In the genomic region with DNA sequence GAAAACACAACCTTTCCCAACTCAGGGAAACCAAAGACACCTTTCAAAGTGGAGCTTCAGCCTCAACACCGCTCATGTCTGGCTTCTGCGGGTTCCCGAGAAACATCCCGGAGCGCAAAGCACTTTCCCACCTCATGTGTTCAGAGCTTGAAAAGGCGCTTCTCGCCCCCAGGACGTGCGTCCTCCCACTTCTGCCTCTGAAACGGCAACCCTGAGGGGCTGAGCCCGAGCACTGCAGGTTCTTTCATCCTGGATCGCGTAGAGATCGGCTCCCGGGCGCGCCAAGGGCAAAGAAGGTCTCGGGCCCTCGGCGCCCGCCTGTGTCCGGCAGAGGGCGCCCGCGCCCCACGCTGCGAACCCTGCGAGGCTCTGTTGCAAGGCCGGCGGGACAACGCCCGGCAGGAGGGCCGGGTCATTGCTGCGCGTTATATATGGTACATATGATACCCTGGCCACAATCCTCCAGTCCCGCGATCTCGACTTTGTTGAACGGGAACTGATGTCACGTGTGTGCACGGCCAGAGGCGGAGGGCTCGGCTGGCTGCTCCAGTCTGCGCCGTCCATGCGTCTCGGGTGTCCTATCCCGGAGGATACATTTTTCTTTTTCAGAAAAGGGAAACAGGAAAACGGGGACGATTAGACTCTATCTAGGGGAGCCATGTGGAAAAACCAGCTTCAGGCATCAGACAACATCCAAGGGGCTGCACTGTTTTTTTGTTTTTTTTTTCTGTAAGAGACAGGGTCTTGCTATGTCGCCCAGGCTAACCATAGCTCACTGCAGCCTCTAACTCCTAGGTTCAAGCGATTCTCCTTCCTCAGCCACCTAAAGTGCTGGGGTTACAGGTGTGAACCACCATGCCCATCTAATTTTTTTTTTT, we compare ENCODE assay signal across 1 cellular context.
A peak's percentile ranks its signal among the peaks of the same experiment; 100 is the strongest.
TF ChIP-seq lines count a peak whose summit lies in the region.

No MANE protein-coding gene starts in this region.

TF ChIP-seq in GM12878, 131 proteins besides CTCF, POLR2A, EP300 and RAD21 (continues in another document):
- TF ChIP-seq, protein P1, sequence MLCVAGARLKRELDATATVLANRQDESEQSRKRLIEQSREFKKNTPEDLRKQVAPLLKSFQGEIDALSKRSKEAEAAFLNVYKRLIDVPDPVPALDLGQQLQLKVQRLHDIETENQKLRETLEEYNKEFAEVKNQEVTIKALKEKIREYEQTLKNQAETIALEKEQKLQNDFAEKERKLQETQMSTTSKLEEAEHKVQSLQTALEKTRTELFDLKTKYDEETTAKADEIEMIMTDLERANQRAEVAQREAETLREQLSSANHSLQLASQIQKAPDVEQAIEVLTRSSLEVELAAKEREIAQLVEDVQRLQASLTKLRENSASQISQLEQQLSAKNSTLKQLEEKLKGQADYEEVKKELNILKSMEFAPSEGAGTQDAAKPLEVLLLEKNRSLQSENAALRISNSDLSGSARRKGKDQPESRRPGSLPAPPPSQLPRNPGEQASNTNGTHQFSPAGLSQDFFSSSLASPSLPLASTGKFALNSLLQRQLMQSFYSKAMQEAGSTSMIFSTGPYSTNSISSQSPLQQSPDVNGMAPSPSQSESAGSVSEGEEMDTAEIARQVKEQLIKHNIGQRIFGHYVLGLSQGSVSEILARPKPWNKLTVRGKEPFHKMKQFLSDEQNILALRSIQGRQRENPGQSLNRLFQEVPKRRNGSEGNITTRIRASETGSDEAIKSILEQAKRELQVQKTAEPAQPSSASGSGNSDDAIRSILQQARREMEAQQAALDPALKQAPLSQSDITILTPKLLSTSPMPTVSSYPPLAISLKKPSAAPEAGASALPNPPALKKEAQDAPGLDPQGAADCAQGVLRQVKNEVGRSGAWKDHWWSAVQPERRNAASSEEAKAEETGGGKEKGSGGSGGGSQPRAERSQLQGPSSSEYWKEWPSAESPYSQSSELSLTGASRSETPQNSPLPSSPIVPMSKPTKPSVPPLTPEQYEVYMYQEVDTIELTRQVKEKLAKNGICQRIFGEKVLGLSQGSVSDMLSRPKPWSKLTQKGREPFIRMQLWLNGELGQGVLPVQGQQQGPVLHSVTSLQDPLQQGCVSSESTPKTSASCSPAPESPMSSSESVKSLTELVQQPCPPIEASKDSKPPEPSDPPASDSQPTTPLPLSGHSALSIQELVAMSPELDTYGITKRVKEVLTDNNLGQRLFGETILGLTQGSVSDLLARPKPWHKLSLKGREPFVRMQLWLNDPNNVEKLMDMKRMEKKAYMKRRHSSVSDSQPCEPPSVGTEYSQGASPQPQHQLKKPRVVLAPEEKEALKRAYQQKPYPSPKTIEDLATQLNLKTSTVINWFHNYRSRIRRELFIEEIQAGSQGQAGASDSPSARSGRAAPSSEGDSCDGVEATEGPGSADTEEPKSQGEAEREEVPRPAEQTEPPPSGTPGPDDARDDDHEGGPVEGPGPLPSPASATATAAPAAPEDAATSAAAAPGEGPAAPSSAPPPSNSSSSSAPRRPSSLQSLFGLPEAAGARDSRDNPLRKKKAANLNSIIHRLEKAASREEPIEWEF (IDR thresholded peaks at IDR 0.05; ENCODE audit: insufficient replicate concordance, low read depth, low read length), result no peak
- TF ChIP-seq HDGF (IDR thresholded peaks at IDR 0.05) (no peak), NFXL1 (IDR thresholded peaks at IDR 0.05; ENCODE audit: borderline replicate concordance) (no peak), YBX1 (IDR thresholded peaks at IDR 0.05) (no peak), BHLHE40 (IDR thresholded peaks at IDR 0.05; ENCODE audit: borderline replicate concordance in 1 of 2, low read depth in 2 of 2, low read length in 1 of 2) (peak; percentile 36 to 63; a peak in 2 of 4 replicates), NR2C1 (IDR thresholded peaks at IDR 0.05) (no peak), KDM1A (IDR thresholded peaks at IDR 0.05; ENCODE audit: borderline replicate concordance) (no peak), CREB1 (IDR thresholded peaks at IDR 0.05; ENCODE audit: low read depth) (no peak), IKZF1 (conservative IDR thresholded peaks at IDR 0.05) (peak; percentile 53), RB1 (IDR thresholded peaks at IDR 0.05; ENCODE audit: borderline replicate concordance) (peak; percentile 81; the same call in 1 of the 2 replicates), STAT1 (conservative IDR thresholded peaks at IDR 0.05) (peak; percentile 70; the same call in 1 of the 2 replicates), RUNX3 (IDR thresholded peaks at IDR 0.05; ENCODE audit: low read length) (0 out of 2 replicates have a peak, but pooled peaks have one; percentile 32), NR2F1 (conservative IDR thresholded peaks at IDR 0.05) (peak; percentile 48; the same call in 1 of the 2 replicates), SREBF2 (IDR thresholded peaks at IDR 0.05; ENCODE audit: low read length) (no peak), ATF7 (IDR thresholded peaks at IDR 0.05; ENCODE audit: low read depth) (no peak), ZNF622 (IDR thresholded peaks at IDR 0.05) (no peak), ZNF384 (IDR thresholded peaks at IDR 0.05; ENCODE audit: borderline replicate concordance, low read depth, low read length) (peak; percentile 16; the same call in 1 of the 2 replicates), SMC3 (IDR thresholded peaks at IDR 0.05; ENCODE audit: borderline replicate concordance, low read length) (peak; percentile 98), CHD2 (IDR thresholded peaks at IDR 0.05; ENCODE audit: borderline replicate concordance, low read depth, low read length) (0 out of 2 replicates have a peak, but pooled peaks have one; percentile 39), IKZF2 (IDR thresholded peaks at IDR 0.05) (no peak), FOXM1 (IDR thresholded peaks at IDR 0.05; ENCODE audit: low read depth, low read length) (0 out of 2 replicates have a peak, but pooled peaks have one; percentile 31)
- TF ChIP-seq, protein P2, sequence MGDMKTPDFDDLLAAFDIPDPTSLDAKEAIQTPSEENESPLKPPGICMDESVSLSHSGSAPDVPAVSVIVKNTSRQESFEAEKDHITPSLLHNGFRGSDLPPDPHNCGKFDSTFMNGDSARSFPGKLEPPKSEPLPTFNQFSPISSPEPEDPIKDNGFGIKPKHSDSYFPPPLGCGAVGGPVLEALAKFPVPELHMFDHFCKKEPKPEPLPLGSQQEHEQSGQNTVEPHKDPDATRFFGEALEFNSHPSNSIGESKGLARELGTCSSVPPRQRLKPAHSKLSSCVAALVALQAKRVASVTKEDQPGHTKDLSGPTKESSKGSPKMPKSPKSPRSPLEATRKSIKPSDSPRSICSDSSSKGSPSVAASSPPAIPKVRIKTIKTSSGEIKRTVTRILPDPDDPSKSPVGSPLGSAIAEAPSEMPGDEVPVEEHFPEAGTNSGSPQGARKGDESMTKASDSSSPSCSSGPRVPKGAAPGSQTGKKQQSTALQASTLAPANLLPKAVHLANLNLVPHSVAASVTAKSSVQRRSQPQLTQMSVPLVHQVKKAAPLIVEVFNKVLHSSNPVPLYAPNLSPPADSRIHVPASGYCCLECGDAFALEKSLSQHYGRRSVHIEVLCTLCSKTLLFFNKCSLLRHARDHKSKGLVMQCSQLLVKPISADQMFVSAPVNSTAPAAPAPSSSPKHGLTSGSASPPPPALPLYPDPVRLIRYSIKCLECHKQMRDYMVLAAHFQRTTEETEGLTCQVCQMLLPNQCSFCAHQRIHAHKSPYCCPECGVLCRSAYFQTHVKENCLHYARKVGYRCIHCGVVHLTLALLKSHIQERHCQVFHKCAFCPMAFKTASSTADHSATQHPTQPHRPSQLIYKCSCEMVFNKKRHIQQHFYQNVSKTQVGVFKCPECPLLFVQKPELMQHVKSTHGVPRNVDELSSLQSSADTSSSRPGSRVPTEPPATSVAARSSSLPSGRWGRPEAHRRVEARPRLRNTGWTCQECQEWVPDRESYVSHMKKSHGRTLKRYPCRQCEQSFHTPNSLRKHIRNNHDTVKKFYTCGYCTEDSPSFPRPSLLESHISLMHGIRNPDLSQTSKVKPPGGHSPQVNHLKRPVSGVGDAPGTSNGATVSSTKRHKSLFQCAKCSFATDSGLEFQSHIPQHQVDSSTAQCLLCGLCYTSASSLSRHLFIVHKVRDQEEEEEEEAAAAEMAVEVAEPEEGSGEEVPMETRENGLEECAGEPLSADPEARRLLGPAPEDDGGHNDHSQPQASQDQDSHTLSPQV (IDR thresholded peaks at IDR 0.05), result no peak
- TF ChIP-seq, protein P3, sequence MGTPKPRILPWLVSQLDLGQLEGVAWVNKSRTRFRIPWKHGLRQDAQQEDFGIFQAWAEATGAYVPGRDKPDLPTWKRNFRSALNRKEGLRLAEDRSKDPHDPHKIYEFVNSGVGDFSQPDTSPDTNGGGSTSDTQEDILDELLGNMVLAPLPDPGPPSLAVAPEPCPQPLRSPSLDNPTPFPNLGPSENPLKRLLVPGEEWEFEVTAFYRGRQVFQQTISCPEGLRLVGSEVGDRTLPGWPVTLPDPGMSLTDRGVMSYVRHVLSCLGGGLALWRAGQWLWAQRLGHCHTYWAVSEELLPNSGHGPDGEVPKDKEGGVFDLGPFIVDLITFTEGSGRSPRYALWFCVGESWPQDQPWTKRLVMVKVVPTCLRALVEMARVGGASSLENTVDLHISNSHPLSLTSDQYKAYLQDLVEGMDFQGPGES (IDR thresholded peaks at IDR 0.05), result 0 out of 2 replicates have a peak, but pooled peaks have one; percentile 33
- TF ChIP-seq, protein P4, sequence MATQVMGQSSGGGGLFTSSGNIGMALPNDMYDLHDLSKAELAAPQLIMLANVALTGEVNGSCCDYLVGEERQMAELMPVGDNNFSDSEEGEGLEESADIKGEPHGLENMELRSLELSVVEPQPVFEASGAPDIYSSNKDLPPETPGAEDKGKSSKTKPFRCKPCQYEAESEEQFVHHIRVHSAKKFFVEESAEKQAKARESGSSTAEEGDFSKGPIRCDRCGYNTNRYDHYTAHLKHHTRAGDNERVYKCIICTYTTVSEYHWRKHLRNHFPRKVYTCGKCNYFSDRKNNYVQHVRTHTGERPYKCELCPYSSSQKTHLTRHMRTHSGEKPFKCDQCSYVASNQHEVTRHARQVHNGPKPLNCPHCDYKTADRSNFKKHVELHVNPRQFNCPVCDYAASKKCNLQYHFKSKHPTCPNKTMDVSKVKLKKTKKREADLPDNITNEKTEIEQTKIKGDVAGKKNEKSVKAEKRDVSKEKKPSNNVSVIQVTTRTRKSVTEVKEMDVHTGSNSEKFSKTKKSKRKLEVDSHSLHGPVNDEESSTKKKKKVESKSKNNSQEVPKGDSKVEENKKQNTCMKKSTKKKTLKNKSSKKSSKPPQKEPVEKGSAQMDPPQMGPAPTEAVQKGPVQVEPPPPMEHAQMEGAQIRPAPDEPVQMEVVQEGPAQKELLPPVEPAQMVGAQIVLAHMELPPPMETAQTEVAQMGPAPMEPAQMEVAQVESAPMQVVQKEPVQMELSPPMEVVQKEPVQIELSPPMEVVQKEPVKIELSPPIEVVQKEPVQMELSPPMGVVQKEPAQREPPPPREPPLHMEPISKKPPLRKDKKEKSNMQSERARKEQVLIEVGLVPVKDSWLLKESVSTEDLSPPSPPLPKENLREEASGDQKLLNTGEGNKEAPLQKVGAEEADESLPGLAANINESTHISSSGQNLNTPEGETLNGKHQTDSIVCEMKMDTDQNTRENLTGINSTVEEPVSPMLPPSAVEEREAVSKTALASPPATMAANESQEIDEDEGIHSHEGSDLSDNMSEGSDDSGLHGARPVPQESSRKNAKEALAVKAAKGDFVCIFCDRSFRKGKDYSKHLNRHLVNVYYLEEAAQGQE (IDR thresholded peaks at IDR 0.05; ENCODE audit: low read depth, low read length), result no peak
- TF ChIP-seq, protein P5, sequence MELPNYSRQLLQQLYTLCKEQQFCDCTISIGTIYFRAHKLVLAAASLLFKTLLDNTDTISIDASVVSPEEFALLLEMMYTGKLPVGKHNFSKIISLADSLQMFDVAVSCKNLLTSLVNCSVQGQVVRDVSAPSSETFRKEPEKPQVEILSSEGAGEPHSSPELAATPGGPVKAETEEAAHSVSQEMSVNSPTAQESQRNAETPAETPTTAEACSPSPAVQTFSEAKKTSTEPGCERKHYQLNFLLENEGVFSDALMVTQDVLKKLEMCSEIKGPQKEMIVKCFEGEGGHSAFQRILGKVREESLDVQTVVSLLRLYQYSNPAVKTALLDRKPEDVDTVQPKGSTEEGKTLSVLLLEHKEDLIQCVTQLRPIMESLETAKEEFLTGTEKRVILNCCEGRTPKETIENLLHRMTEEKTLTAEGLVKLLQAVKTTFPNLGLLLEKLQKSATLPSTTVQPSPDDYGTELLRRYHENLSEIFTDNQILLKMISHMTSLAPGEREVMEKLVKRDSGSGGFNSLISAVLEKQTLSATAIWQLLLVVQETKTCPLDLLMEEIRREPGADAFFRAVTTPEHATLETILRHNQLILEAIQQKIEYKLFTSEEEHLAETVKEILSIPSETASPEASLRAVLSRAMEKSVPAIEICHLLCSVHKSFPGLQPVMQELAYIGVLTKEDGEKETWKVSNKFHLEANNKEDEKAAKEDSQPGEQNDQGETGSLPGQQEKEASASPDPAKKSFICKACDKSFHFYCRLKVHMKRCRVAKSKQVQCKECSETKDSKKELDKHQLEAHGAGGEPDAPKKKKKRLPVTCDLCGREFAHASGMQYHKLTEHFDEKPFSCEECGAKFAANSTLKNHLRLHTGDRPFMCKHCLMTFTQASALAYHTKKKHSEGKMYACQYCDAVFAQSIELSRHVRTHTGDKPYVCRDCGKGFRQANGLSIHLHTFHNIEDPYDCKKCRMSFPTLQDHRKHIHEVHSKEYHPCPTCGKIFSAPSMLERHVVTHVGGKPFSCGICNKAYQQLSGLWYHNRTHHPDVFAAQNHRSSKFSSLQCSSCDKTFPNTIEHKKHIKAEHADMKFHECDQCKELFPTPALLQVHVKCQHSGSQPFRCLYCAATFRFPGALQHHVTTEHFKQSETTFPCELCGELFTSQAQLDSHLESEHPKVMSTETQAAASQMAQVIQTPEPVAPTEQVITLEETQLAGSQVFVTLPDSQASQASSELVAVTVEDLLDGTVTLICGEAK (IDR thresholded peaks at IDR 0.05; ENCODE audit: borderline replicate concordance), result no peak
- TF ChIP-seq, protein P6, sequence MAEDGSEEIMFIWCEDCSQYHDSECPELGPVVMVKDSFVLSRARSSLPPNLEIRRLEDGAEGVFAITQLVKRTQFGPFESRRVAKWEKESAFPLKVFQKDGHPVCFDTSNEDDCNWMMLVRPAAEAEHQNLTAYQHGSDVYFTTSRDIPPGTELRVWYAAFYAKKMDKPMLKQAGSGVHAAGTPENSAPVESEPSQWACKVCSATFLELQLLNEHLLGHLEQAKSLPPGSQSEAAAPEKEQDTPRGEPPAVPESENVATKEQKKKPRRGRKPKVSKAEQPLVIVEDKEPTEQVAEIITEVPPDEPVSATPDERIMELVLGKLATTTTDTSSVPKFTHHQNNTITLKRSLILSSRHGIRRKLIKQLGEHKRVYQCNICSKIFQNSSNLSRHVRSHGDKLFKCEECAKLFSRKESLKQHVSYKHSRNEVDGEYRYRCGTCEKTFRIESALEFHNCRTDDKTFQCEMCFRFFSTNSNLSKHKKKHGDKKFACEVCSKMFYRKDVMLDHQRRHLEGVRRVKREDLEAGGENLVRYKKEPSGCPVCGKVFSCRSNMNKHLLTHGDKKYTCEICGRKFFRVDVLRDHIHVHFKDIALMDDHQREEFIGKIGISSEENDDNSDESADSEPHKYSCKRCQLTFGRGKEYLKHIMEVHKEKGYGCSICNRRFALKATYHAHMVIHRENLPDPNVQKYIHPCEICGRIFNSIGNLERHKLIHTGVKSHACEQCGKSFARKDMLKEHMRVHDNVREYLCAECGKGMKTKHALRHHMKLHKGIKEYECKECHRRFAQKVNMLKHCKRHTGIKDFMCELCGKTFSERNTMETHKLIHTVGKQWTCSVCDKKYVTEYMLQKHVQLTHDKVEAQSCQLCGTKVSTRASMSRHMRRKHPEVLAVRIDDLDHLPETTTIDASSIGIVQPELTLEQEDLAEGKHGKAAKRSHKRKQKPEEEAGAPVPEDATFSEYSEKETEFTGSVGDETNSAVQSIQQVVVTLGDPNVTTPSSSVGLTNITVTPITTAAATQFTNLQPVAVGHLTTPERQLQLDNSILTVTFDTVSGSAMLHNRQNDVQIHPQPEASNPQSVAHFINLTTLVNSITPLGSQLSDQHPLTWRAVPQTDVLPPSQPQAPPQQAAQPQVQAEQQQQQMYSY (CRISPR knock-in tag; IDR thresholded peaks at IDR 0.05), result no peak
